Comparison of ENCODE assay signal across 1 cellular context in the genomic region with DNA sequence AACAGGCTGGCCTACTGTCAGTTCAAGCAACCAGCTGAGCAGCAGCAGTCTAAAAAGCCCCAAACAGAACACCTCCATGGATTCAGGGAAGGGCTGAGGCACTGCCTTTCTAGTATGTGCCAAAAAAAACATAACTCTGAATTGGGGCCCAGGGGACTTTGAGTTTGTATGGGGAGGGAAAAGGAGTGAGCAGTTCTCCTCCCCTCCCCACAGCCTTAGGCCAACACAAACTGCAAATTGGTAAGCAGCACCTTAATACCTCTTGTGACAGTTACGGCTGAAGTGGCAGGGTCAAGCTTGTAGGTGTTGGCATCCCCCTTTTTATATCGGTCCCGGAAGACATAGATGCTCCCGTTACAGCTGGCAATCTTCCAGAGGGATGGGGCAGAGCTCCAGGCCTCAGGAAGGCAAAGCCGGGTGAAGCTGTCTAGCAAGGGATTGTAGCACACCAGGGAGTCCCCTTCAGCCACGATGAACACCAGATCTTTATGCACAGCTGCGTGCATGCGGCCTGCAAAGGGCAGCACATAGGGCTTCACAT.
TF ChIP-seq lines count a peak whose summit lies in the region.

No MANE protein-coding gene starts in this region.

TF ChIP-seq in HepG2, 621 proteins besides CTCF, POLR2A, EP300 and RAD21:
- TF ChIP-seq RBFOX2 (IDR thresholded peaks at IDR 0.05; ENCODE audit: low read depth, low read length) (0 out of 2 replicates have a peak, but pooled peaks have one; percentile 34), NR0B2 (CRISPR knock-in tag; IDR thresholded peaks at IDR 0.05) (no peak)
